Comparison of ENCODE assay signal across 37 cellular contexts in the genomic region with DNA sequence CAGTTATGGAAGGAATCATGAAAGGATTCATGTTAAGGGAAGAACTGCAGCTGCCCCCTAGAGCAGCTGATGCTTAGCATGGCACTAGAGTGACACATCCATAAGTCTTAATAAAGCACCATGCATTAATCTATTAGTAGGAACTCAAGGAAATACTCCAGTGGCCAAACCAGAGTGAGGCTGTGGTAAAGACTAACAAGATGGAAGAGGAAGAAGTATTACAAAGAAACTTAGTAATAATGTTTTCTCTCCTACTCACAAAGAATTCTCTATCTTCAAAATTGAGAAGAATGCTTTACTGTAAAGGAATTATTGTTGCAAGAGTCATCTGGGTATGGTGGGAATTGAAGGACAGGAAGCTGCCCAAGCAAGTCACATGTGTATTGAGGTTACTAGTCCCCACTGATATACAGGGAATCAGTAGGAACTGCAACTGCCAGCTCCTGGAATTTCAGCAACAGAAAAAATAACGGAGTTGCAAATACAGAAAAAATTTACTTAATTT. TPM values are rescaled to one million over a fixed set of nuclear protein-coding genes. Genes with fewer than 3 reads are reported as not detected.
"Had no signal": no experiment of that assay in that cellular context is flagged by ENCODE, and none has a peak within 500 bp of the region (broad histone marks: within the 10 kb centered on the region; RNA-seq: fewer than 3 reads in every experiment).

No MANE protein-coding gene starts in this region.

- H3K4me1 Mint-ChIP-seq: activated B cell treated with CpG ODN at 0.5 μM for 24 hours; activated CD4-positive, alpha-beta T cell treated with anti-CD3 and anti-CD28 coated beads for 36 hours; activated CD4-positive, alpha-beta T cell treated with anti-CD3 and anti-CD28 coated beads, Interleukin-2, amount 10 ng/mL, durations not matched to agents 24 days and 14 days; activated CD8-positive, alpha-beta memory T cell treated with anti-CD3 and anti-CD28 coated beads, Interleukin-2, amount 10 ng/mL, durations not matched to agents 7 days and 5 days; activated naive CD4-positive, alpha-beta T cell treated with anti-CD3 and anti-CD28 coated beads, Interleukin-2, amount 50 U/mL, for 24 hours; activated naive CD8-positive, alpha-beta T cell treated with anti-CD3 and anti-CD28 coated beads for 36 hours; activated naive CD8-positive, alpha-beta T cell treated with anti-CD3 and anti-CD28 coated beads, Interleukin-2, amount 50 U/mL, for 24 hours; activated T-helper 17 cell treated with anti-CD3 and anti-CD28 coated beads, Interleukin-2, amount 50 U/mL, for 72 hours; T-cell had no signal

- H3K27me3 Mint-ChIP-seq: activated CD8-positive, alpha-beta memory T cell treated with anti-CD3 and anti-CD28 coated beads, Interleukin-2, amount 10 ng/mL, durations not matched to agents 7 days and 5 days; brain had no signal

- DNase-seq: activated B cell treated with CpG ODN at 0.5 μM for 24 hours; activated CD4-positive, alpha-beta memory T cell treated with anti-CD3 and anti-CD28 coated beads for 36 hours; activated CD4-positive, alpha-beta T cell treated with anti-CD3 and anti-CD28 coated beads for 36 hours; activated CD4-positive, alpha-beta T cell treated with anti-CD3 and anti-CD28 coated beads, Interleukin-2, amount 10 ng/mL, durations not matched to agents 24 days and 14 days; activated CD4-positive, CD25-positive, alpha-beta regulatory T cell treated with anti-CD3 and anti-CD28 coated beads, Interleukin-2, amount 50 U/mL, for 72 hours; activated CD8-positive, alpha-beta memory T cell treated with anti-CD3 and anti-CD28 coated beads, Interleukin-2, amount 10 ng/mL, durations not matched to agents 7 days and 5 days; activated CD8-positive, alpha-beta memory T cell treated with anti-CD3 and anti-CD28 coated beads, Interleukin-2, amount 50 U/mL, for 48 hours; activated CD8-positive, alpha-beta T cell treated with anti-CD3 and anti-CD28 coated beads, Interleukin-2, amount 10 ng/mL, durations not matched to agents 7 days and 5 days; activated effector memory CD4-positive, alpha-beta T cell treated with Interleukin-2 at 50 U/mL for 16 hours; activated naive CD4-positive, alpha-beta T cell treated with anti-CD3 and anti-CD28 coated beads for 36 hours; activated naive CD8-positive, alpha-beta T cell treated with anti-CD3 and anti-CD28 coated beads for 36 hours; activated naive CD8-positive, alpha-beta T cell treated with anti-CD3 and anti-CD28 coated beads, Interleukin-2, amount 50 U/mL, for 24 hours; activated T-cell treated with anti-CD3 and anti-CD28 coated beads for 4 hours; activated T-cell treated with anti-CD3 and anti-CD28 coated beads, Interleukin-2, amount 50 U/mL, for 24 hours; adrenal gland; amygdala; aorta; central memory CD4-positive, alpha-beta T cell; cerebellar nuclear complex; colonic mucosa; effector CD8-positive, alpha-beta T cell; esophagus squamous epithelium; head of caudate nucleus; T-cell; T1000; WERI-Rb-1 had no signal

- H3K4me3 Mint-ChIP-seq: activated B cell treated with CpG ODN at 0.5 μM for 24 hours; activated CD4-positive, alpha-beta memory T cell treated with anti-CD3 and anti-CD28 coated beads for 36 hours; activated CD4-positive, alpha-beta T cell treated with anti-CD3 and anti-CD28 coated beads for 36 hours; activated CD4-positive, alpha-beta T cell treated with anti-CD3 and anti-CD28 coated beads, Interleukin-2, amount 10 ng/mL, durations not matched to agents 24 days and 14 days; activated CD8-positive, alpha-beta memory T cell treated with anti-CD3 and anti-CD28 coated beads, Interleukin-2, amount 10 ng/mL, durations not matched to agents 7 days and 5 days; activated CD8-positive, alpha-beta T cell treated with anti-CD3 and anti-CD28 coated beads, Interleukin-2, amount 10 ng/mL, durations not matched to agents 7 days and 5 days; activated naive CD4-positive, alpha-beta T cell treated with anti-CD3 and anti-CD28 coated beads for 36 hours; activated naive CD4-positive, alpha-beta T cell treated with anti-CD3 and anti-CD28 coated beads, Interleukin-2, amount 50 U/mL, for 24 hours; activated naive CD8-positive, alpha-beta T cell treated with anti-CD3 and anti-CD28 coated beads for 36 hours; activated naive CD8-positive, alpha-beta T cell treated with anti-CD3 and anti-CD28 coated beads, Interleukin-2, amount 50 U/mL, for 24 hours; activated T-cell treated with anti-CD3 and anti-CD28 coated beads, Interleukin-2, amount 50 U/mL, for 24 hours; activated T-helper 17 cell treated with anti-CD3 and anti-CD28 coated beads, Interleukin-2, amount 50 U/mL, for 72 hours; brain; T-cell; T-helper 1 cell treated with Interleukin-12 subunit alpha and Interleukin-12 subunit beta and Interleukin-4 antibody, amounts not matched to agents 30 μg/mL and 1 μg/mL, for 36 hours; T-helper 2 cell treated with Interferon-gamma antibody and Interleukin-4, amounts not matched to agents 5 μg/mL and 100 μg/mL, for 36 hours had no signal

- H3K27ac Mint-ChIP-seq: activated B cell treated with CpG ODN at 0.5 μM for 24 hours; activated CD4-positive, alpha-beta memory T cell treated with anti-CD3 and anti-CD28 coated beads for 36 hours; activated CD4-positive, alpha-beta T cell treated with anti-CD3 and anti-CD28 coated beads for 36 hours; activated CD4-positive, alpha-beta T cell treated with anti-CD3 and anti-CD28 coated beads, Interleukin-2, amount 10 ng/mL, durations not matched to agents 24 days and 14 days; activated CD8-positive, alpha-beta memory T cell treated with anti-CD3 and anti-CD28 coated beads, Interleukin-2, amount 10 ng/mL, durations not matched to agents 7 days and 5 days; activated CD8-positive, alpha-beta T cell treated with anti-CD3 and anti-CD28 coated beads, Interleukin-2, amount 10 ng/mL, durations not matched to agents 7 days and 5 days; activated naive CD4-positive, alpha-beta T cell treated with anti-CD3 and anti-CD28 coated beads for 36 hours; activated naive CD4-positive, alpha-beta T cell treated with anti-CD3 and anti-CD28 coated beads, Interleukin-2, amount 50 U/mL, for 24 hours; activated naive CD8-positive, alpha-beta T cell treated with anti-CD3 and anti-CD28 coated beads for 36 hours; activated naive CD8-positive, alpha-beta T cell treated with anti-CD3 and anti-CD28 coated beads, Interleukin-2, amount 50 U/mL, for 24 hours; activated T-cell treated with anti-CD3 and anti-CD28 coated beads, Interleukin-2, amount 50 U/mL, for 24 hours; activated T-helper 17 cell treated with anti-CD3 and anti-CD28 coated beads, Interleukin-2, amount 50 U/mL, for 72 hours; T-cell; T-helper 1 cell treated with Interleukin-12 subunit alpha and Interleukin-12 subunit beta and Interleukin-4 antibody, amounts not matched to agents 30 μg/mL and 1 μg/mL, for 36 hours; T-helper 2 cell treated with Interferon-gamma antibody and Interleukin-4, amounts not matched to agents 5 μg/mL and 100 μg/mL, for 36 hours had no signal

- H3K27me3 ChIP-seq: adrenal gland, breast epithelium, cardiac muscle cell, colonic mucosa, esophagus squamous epithelium had no signal

- H3K36me3 Mint-ChIP-seq: activated CD4-positive, alpha-beta memory T cell treated with anti-CD3 and anti-CD28 coated beads for 36 hours; activated CD8-positive, alpha-beta memory T cell treated with anti-CD3 and anti-CD28 coated beads, Interleukin-2, amount 10 ng/mL, durations not matched to agents 7 days and 5 days; activated naive CD4-positive, alpha-beta T cell treated with anti-CD3 and anti-CD28 coated beads, Interleukin-2, amount 50 U/mL, for 24 hours; activated naive CD8-positive, alpha-beta T cell treated with anti-CD3 and anti-CD28 coated beads for 36 hours; brain; T-cell had no signal

- H3K36me3 ChIP-seq: adrenal gland, breast epithelium, cardiac muscle cell, colonic mucosa, esophagus squamous epithelium, WERI-Rb-1 had no signal

- H3K9me3 Mint-ChIP-seq: activated B cell treated with CpG ODN at 0.5 μM for 24 hours; activated CD4-positive, alpha-beta memory T cell treated with anti-CD3 and anti-CD28 coated beads for 36 hours; activated CD4-positive, alpha-beta T cell treated with anti-CD3 and anti-CD28 coated beads, Interleukin-2, amount 10 ng/mL, durations not matched to agents 24 days and 14 days; activated naive CD4-positive, alpha-beta T cell treated with anti-CD3 and anti-CD28 coated beads for 36 hours; activated naive CD4-positive, alpha-beta T cell treated with anti-CD3 and anti-CD28 coated beads, Interleukin-2, amount 50 U/mL, for 24 hours; activated naive CD8-positive, alpha-beta T cell treated with anti-CD3 and anti-CD28 coated beads for 36 hours; activated naive CD8-positive, alpha-beta T cell treated with anti-CD3 and anti-CD28 coated beads, Interleukin-2, amount 50 U/mL, for 24 hours; activated T-cell treated with anti-CD3 and anti-CD28 coated beads, Interleukin-2, amount 50 U/mL, for 24 hours; activated T-helper 17 cell treated with anti-CD3 and anti-CD28 coated beads, Interleukin-2, amount 50 U/mL, for 72 hours; T-cell; T-helper 1 cell treated with Interleukin-12 subunit alpha and Interleukin-12 subunit beta and Interleukin-4 antibody, amounts not matched to agents 30 μg/mL and 1 μg/mL, for 36 hours; T-helper 2 cell treated with Interferon-gamma antibody and Interleukin-4, amounts not matched to agents 5 μg/mL and 100 μg/mL, for 36 hours had no signal

- H3K27ac ChIP-seq: adrenal gland, breast epithelium, cardiac muscle cell, colonic mucosa, epithelial cell of prostate, esophagus squamous epithelium, WERI-Rb-1 had no signal

- H3K9me3 ChIP-seq: adrenal gland, breast epithelium, colonic mucosa, esophagus squamous epithelium had no signal

- H3K4me3 ChIP-seq: adrenal gland, breast epithelium, cardiac muscle cell, colonic mucosa, esophagus squamous epithelium had no signal

- FAIRE-seq: endometrium, endothelial cell of umbilical vein, frontal cortex had no signal

- H3K4me1 ChIP-seq: adrenal gland, breast epithelium, colonic mucosa, esophagus squamous epithelium had no signal

- ATAC-seq: activated CD4-positive, alpha-beta T cell treated with anti-CD3 and anti-CD28 coated beads for 36 hours; activated CD8-positive, alpha-beta memory T cell treated with anti-CD3 and anti-CD28 coated beads, Interleukin-2, amount 10 ng/mL, durations not matched to agents 7 days and 5 days; activated CD8-positive, alpha-beta T cell treated with anti-CD3 and anti-CD28 coated beads, Interleukin-2, amount 10 ng/mL, durations not matched to agents 7 days and 5 days; activated naive CD8-positive, alpha-beta T cell treated with anti-CD3 and anti-CD28 coated beads, Interleukin-2, amount 50 U/mL, for 24 hours; activated T-helper 17 cell treated with anti-CD3 and anti-CD28 coated beads, Interleukin-2, amount 50 U/mL, for 72 hours; T-cell had no signal

RNA-seq across cellular contexts. Expression of gene TOM1L1, which starts 29.9 kb away (rescaled TPM):
- total RNA-seq: activated B cell treated with CpG ODN at 0.5 μM for 24 hours; activated CD8-positive, alpha-beta T cell treated with anti-CD3 and anti-CD28 coated beads, Interleukin-2, amount 10 ng/mL, durations not matched to agents 7 days and 5 days had no signal
